Comparison of ENCODE assay signal across 1 cellular context in genomic region chr1:61287014-61287413, GRCh38.
TF ChIP-seq lines count a peak whose summit lies in the region.

No MANE protein-coding gene starts in this region.

TF ChIP-seq in HCT116, 20 proteins besides CTCF, POLR2A, EP300 and RAD21 (continued from another document):
- TF ChIP-seq ZBTB33 (IDR thresholded peaks at IDR 0.05; ENCODE audit: extremely low read depth, insufficient replicate concordance, low read length) (no peak), EZH2 (IDR thresholded peaks at IDR 0.05) (no peak), SIN3A (IDR thresholded peaks at IDR 0.05; ENCODE audit: low read depth) (no peak), EZH2phosphoT487 (IDR thresholded peaks at IDR 0.05; ENCODE audit: borderline replicate concordance) (no peak)
